8 cellular contexts compared by ENCODE assay signal in genomic region chr3:110349295-110349694, GRCh38.
"Had no signal": no experiment of that assay in that cellular context is flagged by ENCODE, and none has a peak within 500 bp of the region (broad histone marks: within the 10 kb centered on the region; RNA-seq: fewer than 3 reads in every experiment).

No MANE protein-coding gene starts in this region.

- FAIRE-seq: K562 had no signal

- H3K9me3 ChIP-seq: HAP-1 had no signal

- H3K27ac ChIP-seq: GM23248, HL-60 had no signal

- H3K9ac ChIP-seq: GM23248 had no signal

- H3K36me3 ChIP-seq: HAP-1 had no signal

- H3K4me1 ChIP-seq: HAP-1 had no signal

- ATAC-seq: K562 had no signal

- H3K4me3 ChIP-seq: GM23248, HAP-1, K562 had no signal

- H2AFZ ChIP-seq: GM23248 had no signal

- DNase-seq: GM23248, GOT3, H7, IMR-90, KG1 had no signal
